In genomic region chr17:47076171-47076570, GRCh38 we compare ENCODE assay signal across 25 cellular contexts.
A peak's percentile ranks its signal among the peaks of the same experiment; 100 is the strongest.
DNase-seq lines count a peak whose midpoint lies in the region; ATAC-seq, FAIRE-seq and TF ChIP-seq lines count a peak whose summit lies in the region.
"Had no signal": no experiment of that assay in that cellular context is flagged by ENCODE, and none has a peak within 500 bp of the region (broad histone marks: within the 10 kb centered on the region; RNA-seq: fewer than 3 reads in every experiment).

No MANE protein-coding gene starts in this region.

- FAIRE-seq in small intestine (lab: Jason Lieb, UNC): no peak
- FAIRE-seq: HepG2 had no signal

- no peaks in the 10 kb centered on the region for H3K79me1 ChIP-seq in mesendoderm (ENCODE audit: low read length)

- no peak for TF ChIP-seq CTCF in fibroblast of villous mesenchyme (IDR thresholded peaks at IDR 0.05; ENCODE audit: insufficient read depth, low read depth, low read length)

- 77 to 97% (median 94%) methylated on average over 1 of the region's 1 CpG for WGBS in small intestine, 3 donors
- WGBS in mesendoderm (ENCODE audit: extremely low coverage, insufficient coverage, low lambda C conversion rate): no CpG with 5 or more reads among the region's 1 CpG

- no peak overlapping the region for H3K4me2 ChIP-seq in mesendoderm (ENCODE audit: low read length)
- H3K4me2 ChIP-seq: A549, BLaER1 had no signal

- ATAC-seq in HG02623 (IDR thresholded peaks at IDR 0.05; ENCODE audit: unreplicated experiment): no peak
- ATAC-seq: A549, HepG2, Right ventricle myocardium inferior had no signal

- H3K9me3 ChIP-seq in adipocyte (ENCODE audit: control insufficient read depth, low read length): no peaks in the 10 kb centered on the region
- H3K9me3 ChIP-seq in small intestine (ENCODE audit: control insufficient read depth, low read depth): no peaks in the 10 kb centered on the region
- H3K9me3 ChIP-seq: A549, BLaER1 had no signal

- no peak overlapping the region for H3K56ac ChIP-seq in mesendoderm (ENCODE audit: low read length)

- H3K27ac ChIP-seq in small intestine (ENCODE audit: low read depth in 1 of 2, low read length in 1 of 2) (no peak overlapping the region), mesendoderm (ENCODE audit: low read depth, low read length) (no peak overlapping the region)
- H3K27ac ChIP-seq: A549, BLaER1, HL-60 had no signal

- H4K5ac ChIP-seq in mesendoderm (ENCODE audit: low read length): no peak overlapping the region

- no peak overlapping the region for H3K4me3 ChIP-seq in adipocyte (ENCODE audit: low read length)
- no peak overlapping the region for H3K4me3 ChIP-seq in fibroblast of villous mesenchyme (ENCODE audit: low read depth, low read length)
- H3K4me3 ChIP-seq in small intestine (ENCODE audit: low read depth in 1 of 2, low read length in 2 of 2): no peak overlapping the region
- H3K4me3 ChIP-seq in mesendoderm (ENCODE audit: low read length): no peak overlapping the region
- H3K4me3 ChIP-seq: A549, BLaER1 had no signal

- H3K27me3 ChIP-seq in adipocyte (replicated peaks; ENCODE audit: control insufficient read depth, insufficient read depth, low read length) (no peaks in the 10 kb centered on the region), small intestine (ENCODE audit: control insufficient read depth in 2 of 2, insufficient read depth in 2 of 2, low read length in 2 of 2) (no peaks in the 10 kb centered on the region), mesendoderm (ENCODE audit: insufficient read depth, low read length, poor library complexity) (no peaks in the 10 kb centered on the region)
- H3K27me3 ChIP-seq: BLaER1 had no signal

- H3K4ac ChIP-seq in mesendoderm (ENCODE audit: low read depth, low read length): no peak overlapping the region

- H2BK5ac ChIP-seq in mesendoderm (ENCODE audit: low read length): no peak overlapping the region

- no peak overlapping the region for H3K9ac ChIP-seq in adipocyte (ENCODE audit: low read length)
- no peak overlapping the region for H3K9ac ChIP-seq in mesendoderm (ENCODE audit: low read length)
- H3K9ac ChIP-seq: BLaER1 had no signal

- no peak overlapping the region for H2BK15ac ChIP-seq in mesendoderm (replicated peaks; ENCODE audit: low read depth)

- no peak overlapping the region for H2AK5ac ChIP-seq in mesendoderm (ENCODE audit: low read length)

- no peak overlapping the region for H4K8ac ChIP-seq in mesendoderm (ENCODE audit: low read depth, low read length)

- H3K4me1 ChIP-seq in adipocyte (ENCODE audit: control insufficient read depth, insufficient read depth, low read length) (no peaks in the 10 kb centered on the region), small intestine (ENCODE audit: control insufficient read depth in 2 of 2, insufficient read depth in 1 of 2, low read depth in 1 of 2, low read length in 1 of 2) (no peaks in the 10 kb centered on the region), mesendoderm (ENCODE audit: control insufficient read depth, low read depth, low read length) (no peaks in the 10 kb centered on the region)
- H3K4me1 ChIP-seq: A549 had no signal

- H2BK120ac ChIP-seq in mesendoderm (ENCODE audit: low read depth, low read length): no peak overlapping the region

- DNase-seq in ELR (ENCODE audit: low read depth) (peak; percentile 23), adipocyte (ENCODE audit: low read depth) (peak; percentile 13), fibroblast of gingiva (ENCODE audit: low read depth) (peak; percentile 49), fibroblast of villous mesenchyme (ENCODE audit: low read depth) (peak; percentile 17), AG08395 (ENCODE audit: low spot score) (no peak), small intestine (no peak), mesendoderm (no peak)
- DNase-seq: CD4-positive, alpha-beta T cell; DMS153; GDM1; H7; HFFc6; KG1; NCI-H1092; NCI-H1436; NCI-H187 treated with DMSO at 0.1 percent for 48 hours; NCI-H2107; NCI-H446 treated with DMSO at 0.1 percent for 48 hours; NCI-H526 treated with DMSO at 0.1 percent for 48 hours had no signal

- H3K36me3 ChIP-seq in adipocyte (ENCODE audit: control insufficient read depth, insufficient read depth, low read length, severe bottlenecking): no peaks in the 10 kb centered on the region
- no peaks in the 10 kb centered on the region for H3K36me3 ChIP-seq in small intestine (ENCODE audit: control insufficient read depth in 2 of 2, insufficient read depth in 2 of 2, low read length in 2 of 2)
- H3K36me3 ChIP-seq in mesendoderm (ENCODE audit: control insufficient read depth, insufficient read depth, low read length): no peaks in the 10 kb centered on the region

- H3K23ac ChIP-seq in mesendoderm (ENCODE audit: low read length): no peak overlapping the region

- H3K79me2 ChIP-seq in mesendoderm (ENCODE audit: control insufficient read depth, insufficient read depth, low read length): no peaks in the 10 kb centered on the region

- no peak overlapping the region for H3K18ac ChIP-seq in mesendoderm (ENCODE audit: low read length)

Comparison
In these comparisons a context has a peak if more than half of its experiments do, and no peak if none do; other contexts are left out.
1. DNase-seq: peak in ELR (single experiment), adipocyte (single experiment), fibroblast of gingiva (single experiment) and fibroblast of villous mesenchyme (single experiment); none in AG08395 (single experiment), small intestine (single experiment) and mesendoderm (single experiment).